In genomic region chr2:58240595-58240937, GRCh38 we compare ENCODE assay signal across 8 cellular contexts. TPM values are rescaled to one million over a fixed set of nuclear protein-coding genes. Genes with fewer than 3 reads are reported as not detected.
A peak's percentile ranks its signal among the peaks of the same experiment; 100 is the strongest.
DNase-seq lines count a peak whose midpoint lies in the region; ATAC-seq and TF ChIP-seq lines count a peak whose summit lies in the region.

No MANE protein-coding gene starts in this region.

- peak overlapping the region; percentile 55 to 71 for H3K27ac ChIP-seq in thoracic aorta

- H3K36me3 ChIP-seq in thoracic aorta: no peaks in the 10 kb centered on the region

- H3K4me1 ChIP-seq in thoracic aorta (ENCODE audit: control insufficient read depth in 1 of 2, low read depth in 2 of 2): peaks cover 13 to 16% of the 10 kb centered on the region in 2 donors

- H3K27ac Mint-ChIP-seq in activated naive CD4-positive, alpha-beta T cell treated with anti-CD3 and anti-CD28 coated beads, Interleukin-2, amount 50 U/mL, for 24 hours: peak overlapping the region; percentile 78

- peaks cover 23% of the 10 kb centered on the region for H3K4me1 Mint-ChIP-seq in activated naive CD4-positive, alpha-beta T cell treated with anti-CD3 and anti-CD28 coated beads, Interleukin-2, amount 50 U/mL, for 24 hours

- no peaks in the 10 kb centered on the region for H3K9me3 ChIP-seq in thoracic aorta

- ATAC-seq in left colon: peak; percentile 51
- ATAC-seq in thoracic aorta (ENCODE audit: insufficient number of reproducible peaks, low FRiP score, low read depth): no peak

- peaks cover 6% of the 10 kb centered on the region for H3K27me3 Mint-ChIP-seq in activated naive CD4-positive, alpha-beta T cell treated with anti-CD3 and anti-CD28 coated beads, Interleukin-2, amount 50 U/mL, for 24 hours

- TF ChIP-seq CTCF in astrocyte of the spinal cord (IDR thresholded peaks at IDR 0.05; ENCODE audit: low read depth, low read length) (no peak), thoracic aorta (IDR thresholded peaks at IDR 0.05) (no peak)

- no peak for DNase-seq in activated naive CD4-positive, alpha-beta T cell treated with Interleukin-2 at 50 U/mL for 16 hours
- DNase-seq in NCI-H146 (lab: John Stamatoyannopoulos, UW) (peak; percentile 73), astrocyte of the spinal cord (ENCODE audit: low read depth, low spot score) (peak; percentile 30), left colon (no peak), thoracic aorta (ENCODE audit: low spot score) (no peak), NOMO-1 treated with DMSO at 0.1 percent for 48 hours (lab: John Stamatoyannopoulos, UW; ENCODE audit: unreplicated experiment) (no peak)
- no peak for DNase-seq in stimulated activated CD4-positive, alpha-beta T cell treated with anti-CD3 and anti-CD28 coated beads, Interleukin-12 subunit alpha, Interleukin-12 subunit beta, amount 100 ng/mL, for 4 hours

- no peaks in the 10 kb centered on the region for H3K36me3 Mint-ChIP-seq in activated naive CD4-positive, alpha-beta T cell treated with anti-CD3 and anti-CD28 coated beads, Interleukin-2, amount 50 U/mL, for 24 hours

- H3K4me3 Mint-ChIP-seq in activated naive CD4-positive, alpha-beta T cell treated with anti-CD3 and anti-CD28 coated beads, Interleukin-2, amount 50 U/mL, for 24 hours: peak overlapping the region; percentile 95

- H3K4me3 ChIP-seq in astrocyte of the spinal cord (ENCODE audit: low read depth, low read length) (peak overlapping the region; percentile 88), thoracic aorta (peak overlapping the region; percentile 96)

- intact Hi-C loops in left colon (cut with DNase I, micrococcal nuclease): no loop called here

- in situ Hi-C loops in astrocyte of the spinal cord (cut with HindIII; ENCODE audit: low sequenced_read_pairs): no loop called here

- H3K27me3 ChIP-seq in thoracic aorta (replicated peaks; ENCODE audit: insufficient read depth): no peaks in the 10 kb centered on the region

- H3K9me3 Mint-ChIP-seq in activated naive CD4-positive, alpha-beta T cell treated with anti-CD3 and anti-CD28 coated beads, Interleukin-2, amount 50 U/mL, for 24 hours: no peaks in the 10 kb centered on the region

RNA-seq across cellular contexts. Expression of gene FANCL, which starts 0.6 kb away (rescaled TPM):
- total RNA-seq in left colon: 10 to 100 TPM; 14.6 to 16.6 TPM
- 10 to 100 TPM; 16.5 to 20.2 TPM for total RNA-seq in thoracic aorta

Comparison
In these comparisons a context has a peak if more than half of its experiments do, and no peak if none do; other contexts are left out.
1. DNase-seq: peak in NCI-H146 (single experiment) and astrocyte of the spinal cord (single experiment); none in activated naive CD4-positive, alpha-beta T cell treated with Interleukin-2 at 50 U/mL for 16 hours (single experiment), left colon (0 of 2), thoracic aorta (single experiment), NOMO-1 treated with DMSO at 0.1 percent for 48 hours (single experiment) and stimulated activated CD4-positive, alpha-beta T cell treated with anti-CD3 and anti-CD28 coated beads, Interleukin-12 subunit alpha, Interleukin-12 subunit beta, amount 100 ng/mL, for 4 hours (single experiment).